ENCODE assay signal across 1 cellular context in genomic region chr16:15879255-15879804, GRCh38.
TF ChIP-seq lines count a peak whose summit lies in the region.

No MANE protein-coding gene starts in this region.

TF ChIP-seq in GM12878, 131 proteins besides CTCF, POLR2A, EP300 and RAD21 (continued from another document):
- TF ChIP-seq ELK1 (IDR thresholded peaks at IDR 0.05; ENCODE audit: low read depth, low read length) = no peak
- TF ChIP-seq, protein P1, sequence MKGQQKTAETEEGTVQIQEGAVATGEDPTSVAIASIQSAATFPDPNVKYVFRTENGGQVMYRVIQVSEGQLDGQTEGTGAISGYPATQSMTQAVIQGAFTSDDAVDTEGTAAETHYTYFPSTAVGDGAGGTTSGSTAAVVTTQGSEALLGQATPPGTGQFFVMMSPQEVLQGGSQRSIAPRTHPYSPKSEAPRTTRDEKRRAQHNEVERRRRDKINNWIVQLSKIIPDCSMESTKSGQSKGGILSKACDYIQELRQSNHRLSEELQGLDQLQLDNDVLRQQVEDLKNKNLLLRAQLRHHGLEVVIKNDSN (IDR thresholded peaks at IDR 0.05; ENCODE audit: borderline replicate concordance, extremely low read length, insufficient read depth, low read depth, low read length) = no peak
- TF ChIP-seq NR2C2 (IDR thresholded peaks at IDR 0.05; ENCODE audit: borderline replicate concordance, control insufficient read depth, insufficient read length, low read depth) = no peak
- TF ChIP-seq YBX1 (IDR thresholded peaks at IDR 0.05) = no peak
- TF ChIP-seq BCLAF1 (IDR thresholded peaks at IDR 0.05) = no peak
- no peak for TF ChIP-seq PAX8 (IDR thresholded peaks at IDR 0.05)
- no peak for TF ChIP-seq RBBP5 (conservative IDR thresholded peaks at IDR 0.05)
- no peak for TF ChIP-seq ZNF384 (IDR thresholded peaks at IDR 0.05; ENCODE audit: borderline replicate concordance, low read depth, low read length)
